ENCODE assay signal across 18 cellular contexts in genomic region chr7:105209870-105210269, GRCh38.
A peak's percentile ranks its signal among the peaks of the same experiment; 100 is the strongest.
DNase-seq lines count a peak whose midpoint lies in the region; TF ChIP-seq lines count a peak whose summit lies in the region.
"Had no signal": no experiment of that assay in that cellular context is flagged by ENCODE, and none has a peak within 500 bp of the region (broad histone marks: within the 10 kb centered on the region; RNA-seq: fewer than 3 reads in every experiment).

No MANE protein-coding gene starts in this region.

- H3K36me3 Mint-ChIP-seq in osteocyte (ENCODE audit: unreplicated experiment), result no peaks in the 10 kb centered on the region

- DNase-seq in NCI-H748 (lab: John Stamatoyannopoulos, UW; ENCODE audit: unreplicated experiment), result peak; percentile 6
- DNase-seq in NCI-H748 treated with DMSO at 0.1 percent for 48 hours (lab: John Stamatoyannopoulos, UW), result no peak
- peak; percentile 58 for DNase-seq in NCI-H2227 (lab: John Stamatoyannopoulos, UW; ENCODE audit: unreplicated experiment)
- no peak for DNase-seq in dorsolateral prefrontal cortex
- no peak for DNase-seq in osteocyte (ENCODE audit: extremely low spot score, unreplicated experiment)
- no peak for DNase-seq in NCI-H2107 (lab: John Stamatoyannopoulos, UW)
- DNase-seq in medulla oblongata (ENCODE audit: extremely low spot score), result no peak
- no peak for DNase-seq in NCI-H1092 (lab: John Stamatoyannopoulos, UW)
- DNase-seq: 8988T, activated T-cell treated with anti-CD3 and anti-CD28 coated beads for 4 hours, GM23248, kidney glomerular epithelial cell, mucosa of descending colon, NCI-H1436 treated with DMSO at 0.1 percent for 48 hours, NCI-H446 treated with DMSO at 0.1 percent for 48 hours had no signal

- peaks cover 18% of the 10 kb centered on the region for H3K4me1 Mint-ChIP-seq in osteocyte (ENCODE audit: unreplicated experiment)

- H3K27me3 ChIP-seq in dorsolateral prefrontal cortex, result no peaks in the 10 kb centered on the region
- H3K27me3 ChIP-seq: breast epithelium, hepatocyte had no signal

- no peak overlapping the region for H3K4me3 Mint-ChIP-seq in osteocyte (ENCODE audit: unreplicated experiment)

- H3K27ac Mint-ChIP-seq in osteocyte (ENCODE audit: unreplicated experiment), result peak overlapping the region; percentile 58

- TF ChIP-seq CTCF in dorsolateral prefrontal cortex (IDR thresholded peaks at IDR 0.05 in 54 of 56, conservative IDR thresholded peaks at IDR 0.05 in 2 of 56; ENCODE audit: low read depth in 1 of 56, partially characterized antibody in 56 of 56) (no peak), osteocyte (IDR thresholded peaks at IDR 0.05) (no peak)

- no peaks in the 10 kb centered on the region for H3K9me3 Mint-ChIP-seq in osteocyte (ENCODE audit: unreplicated experiment)
- H3K9me3 Mint-ChIP-seq: CD8-positive, alpha-beta memory T cell had no signal

- H3K27me3 Mint-ChIP-seq in osteocyte (ENCODE audit: unreplicated experiment), result no peaks in the 10 kb centered on the region
- H3K27me3 Mint-ChIP-seq: CD8-positive, alpha-beta memory T cell had no signal

- peak overlapping the region in 48 of 59 donors; percentile 2 to 77 (median 54) for H3K27ac ChIP-seq in dorsolateral prefrontal cortex
- H3K27ac ChIP-seq: GM23248, hepatocyte had no signal

- H3K4me3 ChIP-seq in dorsolateral prefrontal cortex, result peak overlapping the region in 20 of 59 donors; percentile 1 to 37 (median 10)
- H3K4me3 ChIP-seq: breast epithelium, GM23248, hepatocyte, mucosa of descending colon had no signal

- intact Hi-C loops in dorsolateral prefrontal cortex (cut with DNase I), result loop anchor here (10.0 kb wide), 1 partner anchor 55 kb away; no protein-coding TSS in a partner anchor

Comparison
In these comparisons a context has a peak if more than half of its experiments do, and no peak if none do; other contexts are left out.
1. DNase-seq: peak in NCI-H748 (single experiment) and NCI-H2227 (single experiment); none in NCI-H748 treated with DMSO at 0.1 percent for 48 hours (single experiment), dorsolateral prefrontal cortex (0 of 10), osteocyte (single experiment), NCI-H2107 (single experiment), medulla oblongata (single experiment) and NCI-H1092 (single experiment).